18 cellular contexts compared by ENCODE assay signal in the genomic region with DNA sequence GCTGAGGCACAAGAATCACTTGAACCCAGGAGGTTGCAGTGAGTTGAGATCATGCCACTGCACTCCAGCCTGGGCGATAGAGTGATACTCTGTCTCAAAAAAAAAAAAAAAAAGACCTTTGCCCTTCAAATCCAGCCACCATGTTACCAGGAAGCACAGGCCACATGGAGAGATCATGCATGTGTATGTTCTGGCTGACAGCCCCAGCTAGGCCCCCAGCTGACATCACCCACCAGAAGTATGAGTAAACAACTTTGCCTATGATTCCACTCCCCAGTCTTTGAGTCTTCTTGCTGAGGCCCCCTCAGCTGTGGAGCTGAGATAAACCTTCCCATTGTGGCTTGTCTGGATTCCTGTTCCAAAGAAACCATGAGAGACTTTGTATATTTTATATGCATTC. TPM values are rescaled to one million over a fixed set of nuclear protein-coding genes. Genes with fewer than 3 reads are reported as not detected.
DNase-seq lines count a peak whose midpoint lies in the region; ATAC-seq and TF ChIP-seq lines count a peak whose summit lies in the region.
"Had no signal": no experiment of that assay in that cellular context is flagged by ENCODE, and none has a peak within 500 bp of the region (broad histone marks: within the 10 kb centered on the region; RNA-seq: fewer than 3 reads in every experiment).

No MANE protein-coding gene starts in this region.

- POLR2A ChIA-PET in WTC11 (lab: Charles Lee), result no interaction called here

- H3K4me1 Mint-ChIP-seq in WTC11, result peaks cover 7% of the 10 kb centered on the region

- H3K4me3 ChIP-seq in fibroblast of villous mesenchyme (ENCODE audit: low read depth, low read length), result no peak overlapping the region
- H3K4me3 ChIP-seq: esophagus muscularis mucosa had no signal

- ATAC-seq in Right ventricle myocardium superior (ENCODE audit: poor library complexity), result no peak
- ATAC-seq in WTC11, result no peak
- ATAC-seq in HG03175 (IDR thresholded peaks at IDR 0.05; ENCODE audit: unreplicated experiment), result no peak
- no peak for ATAC-seq in HG02885 (IDR thresholded peaks at IDR 0.05; ENCODE audit: poor library complexity, unreplicated experiment)
- ATAC-seq in GM18511 (IDR thresholded peaks at IDR 0.05; ENCODE audit: unreplicated experiment), result no peak

- H3K9me3 Mint-ChIP-seq in WTC11, result no peaks in the 10 kb centered on the region

- H3K4me3 Mint-ChIP-seq in WTC11, result no peak overlapping the region

- no peaks in the 10 kb centered on the region for H3K27me3 Mint-ChIP-seq in WTC11 (ENCODE audit: low read depth)

- no peaks in the 10 kb centered on the region for H3K36me3 Mint-ChIP-seq in WTC11

- TF ChIP-seq CTCF in WTC11 (IDR thresholded peaks at IDR 0.05), result no peak
- no peak for TF ChIP-seq CTCF in fibroblast of villous mesenchyme (IDR thresholded peaks at IDR 0.05; ENCODE audit: insufficient read depth, low read depth, low read length)

- intact Hi-C loops in cardiac septum (cut with DNase I), result loop anchor here (5.0 kb wide), 2 partner anchors 92 to 173 kb away; partner anchors contain the start of gene WDR6
- intact Hi-C loops in Right ventricle myocardium superior (cut with DNase I), result no loop called here

- peak; percentile 27 for DNase-seq in cardiac septum (ENCODE audit: low spot score)
- DNase-seq in Right ventricle myocardium superior, result no peak
- DNase-seq in WTC11 (ENCODE audit: low spot score), result no peak
- DNase-seq in fibroblast of villous mesenchyme (ENCODE audit: low read depth), result peak; percentile 58
- peak; percentile 49 for DNase-seq in stimulated activated CD8-positive, alpha-beta memory T cell treated with anti-CD3 and anti-CD28 coated beads, Interleukin-4, amount 100 ng/mL, for 48 hours
- DNase-seq: activated naive CD4-positive, alpha-beta T cell treated with anti-CD3 and anti-CD28 coated beads, Interleukin-2, amount 50 U/mL, for 16 hours; Caco-2; EL; KBM-7; NCI-H187; NCI-H446 treated with DMSO at 0.1 percent for 48 hours; posterior cingulate gyrus; stimulated activated CD4-positive, alpha-beta T cell treated with anti-CD3 and anti-CD28 coated beads, Interleukin-4, amount 100 ng/mL, for 1 hour; SW 1271 had no signal

- CTCF ChIA-PET in WTC11 (lab: Charles Lee), result no interaction called here

- H3K27ac Mint-ChIP-seq in WTC11, result no peak overlapping the region

TF ChIP-seq in WTC11, 78 proteins besides CTCF, POLR2A, EP300 and RAD21:
- TF ChIP-seq, protein P1, sequence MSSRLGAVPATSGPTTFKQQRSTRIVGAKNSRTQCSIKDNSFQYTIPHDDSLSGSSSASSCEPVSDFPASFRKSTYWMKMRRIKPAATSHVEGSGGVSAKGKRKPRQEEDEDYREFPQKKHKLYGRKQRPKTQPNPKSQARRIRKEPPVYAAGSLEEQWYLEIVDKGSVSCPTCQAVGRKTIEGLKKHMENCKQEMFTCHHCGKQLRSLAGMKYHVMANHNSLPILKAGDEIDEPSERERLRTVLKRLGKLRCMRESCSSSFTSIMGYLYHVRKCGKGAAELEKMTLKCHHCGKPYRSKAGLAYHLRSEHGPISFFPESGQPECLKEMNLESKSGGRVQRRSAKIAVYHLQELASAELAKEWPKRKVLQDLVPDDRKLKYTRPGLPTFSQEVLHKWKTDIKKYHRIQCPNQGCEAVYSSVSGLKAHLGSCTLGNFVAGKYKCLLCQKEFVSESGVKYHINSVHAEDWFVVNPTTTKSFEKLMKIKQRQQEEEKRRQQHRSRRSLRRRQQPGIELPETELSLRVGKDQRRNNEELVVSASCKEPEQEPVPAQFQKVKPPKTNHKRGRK (CRISPR knock-in tag; IDR thresholded peaks at IDR 0.05; ENCODE audit: borderline replicate concordance), result no peak
- TF ChIP-seq TP53 (CRISPR knock-in tag; IDR thresholded peaks at IDR 0.05), result no peak
- TF ChIP-seq GABPB1 (CRISPR knock-in tag; IDR thresholded peaks at IDR 0.05), result 0 out of 2 replicates have a peak, but pooled peaks have one; percentile 26
- TF ChIP-seq, protein P2, sequence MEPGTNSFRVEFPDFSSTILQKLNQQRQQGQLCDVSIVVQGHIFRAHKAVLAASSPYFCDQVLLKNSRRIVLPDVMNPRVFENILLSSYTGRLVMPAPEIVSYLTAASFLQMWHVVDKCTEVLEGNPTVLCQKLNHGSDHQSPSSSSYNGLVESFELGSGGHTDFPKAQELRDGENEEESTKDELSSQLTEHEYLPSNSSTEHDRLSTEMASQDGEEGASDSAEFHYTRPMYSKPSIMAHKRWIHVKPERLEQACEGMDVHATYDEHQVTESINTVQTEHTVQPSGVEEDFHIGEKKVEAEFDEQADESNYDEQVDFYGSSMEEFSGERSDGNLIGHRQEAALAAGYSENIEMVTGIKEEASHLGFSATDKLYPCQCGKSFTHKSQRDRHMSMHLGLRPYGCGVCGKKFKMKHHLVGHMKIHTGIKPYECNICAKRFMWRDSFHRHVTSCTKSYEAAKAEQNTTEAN (CRISPR knock-in tag; IDR thresholded peaks at IDR 0.05), result no peak
- TF ChIP-seq, protein P3, sequence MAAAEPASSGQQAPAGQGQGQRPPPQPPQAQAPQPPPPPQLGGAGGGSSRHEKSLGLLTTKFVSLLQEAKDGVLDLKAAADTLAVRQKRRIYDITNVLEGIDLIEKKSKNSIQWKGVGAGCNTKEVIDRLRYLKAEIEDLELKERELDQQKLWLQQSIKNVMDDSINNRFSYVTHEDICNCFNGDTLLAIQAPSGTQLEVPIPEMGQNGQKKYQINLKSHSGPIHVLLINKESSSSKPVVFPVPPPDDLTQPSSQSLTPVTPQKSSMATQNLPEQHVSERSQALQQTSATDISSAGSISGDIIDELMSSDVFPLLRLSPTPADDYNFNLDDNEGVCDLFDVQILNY (CRISPR knock-in tag; IDR thresholded peaks at IDR 0.05), result no peak
- TF ChIP-seq MLX (CRISPR knock-in tag; IDR thresholded peaks at IDR 0.05), result no peak
- TF ChIP-seq ZNF416 (CRISPR knock-in tag; IDR thresholded peaks at IDR 0.05), result no peak
- no peak for TF ChIP-seq OVOL2 (CRISPR knock-in tag; IDR thresholded peaks at IDR 0.05; ENCODE audit: borderline replicate concordance)

RNA-seq across cellular contexts. Expression of gene ARIH2, which starts 3.3 kb away (rescaled TPM):
- total RNA-seq in cardiac septum (121 TPM), Right ventricle myocardium superior (164 TPM), WTC11 (2021) (86.2 to 134 TPM (median 95.1 TPM) in 3 replicates), fibroblast of villous mesenchyme (69.6 and 87.2 TPM in 2 replicates)

RNA-seq across cellular contexts. Expression of gene SLC25A20, which starts 16.6 kb away (rescaled TPM):
- total RNA-seq in cardiac septum (36.7 TPM), Right ventricle myocardium superior (140 TPM), WTC11 (2021) (3.9 to 6.3 TPM (median 4.9 TPM) in 3 replicates), fibroblast of villous mesenchyme (14.5 and 20.7 TPM in 2 replicates)

Comparison
In these comparisons a context has a peak if more than half of its experiments do, and no peak if none do; other contexts are left out.
1. DNase-seq: peak in cardiac septum (single experiment), fibroblast of villous mesenchyme (single experiment) and stimulated activated CD8-positive, alpha-beta memory T cell treated with anti-CD3 and anti-CD28 coated beads, Interleukin-4, amount 100 ng/mL, for 48 hours (single experiment); none in Right ventricle myocardium superior (single experiment) and WTC11 (single experiment).